8 cellular contexts compared by ENCODE assay signal in genomic region chr2:98487806-98488189, GRCh38. TPM values are rescaled to one million over a fixed set of nuclear protein-coding genes. Genes with fewer than 3 reads are reported as not detected.
A peak's percentile ranks its signal among the peaks of the same experiment; 100 is the strongest.
DNase-seq lines count a peak whose midpoint lies in the region; ATAC-seq and TF ChIP-seq lines count a peak whose summit lies in the region.

No MANE protein-coding gene starts in this region.

- CTCF ChIA-PET in activated CD8-positive, alpha-beta memory T cell treated with anti-CD3 and anti-CD28 coated beads, Interleukin-2, amount 10 ng/mL, durations not matched to agents 7 days and 5 days (lab: Charles Lee) = interaction anchor here (0.8 to 11.3 kb wide), 20 partner anchors 9 to 114 kb away, joined by 3 to 166 read pairs (median 5); no protein-coding TSS in a partner anchor

- peak; percentile 40 for ATAC-seq in activated CD8-positive, alpha-beta memory T cell treated with anti-CD3 and anti-CD28 coated beads, Interleukin-2, amount 10 ng/mL, durations not matched to agents 7 days and 5 days
- peak; percentile 60 for ATAC-seq in GM21529 (IDR thresholded peaks at IDR 0.05; ENCODE audit: unreplicated experiment)
- peak; percentile 91 for ATAC-seq in T-helper 17 cell
- peak in 3 of 4 donors; percentile 36 to 37 (median 36) for ATAC-seq in psoas muscle
- no peak for ATAC-seq in HG03196 (IDR thresholded peaks at IDR 0.05; ENCODE audit: unreplicated experiment)

- H3K4me3 Mint-ChIP-seq in activated CD8-positive, alpha-beta memory T cell treated with anti-CD3 and anti-CD28 coated beads, Interleukin-2, amount 10 ng/mL, durations not matched to agents 7 days and 5 days = no peak overlapping the region
- H3K4me3 Mint-ChIP-seq in T-helper 17 cell (peak overlapping the region; percentile 50), endodermal cell (no peak overlapping the region)

- H3K27ac ChIP-seq in endodermal cell (ENCODE audit: low read depth, low read length) (no peak overlapping the region), psoas muscle (no peak overlapping the region)

- H3K27me3 Mint-ChIP-seq in activated CD8-positive, alpha-beta memory T cell treated with anti-CD3 and anti-CD28 coated beads, Interleukin-2, amount 10 ng/mL, durations not matched to agents 7 days and 5 days = no peaks in the 10 kb centered on the region
- no peaks in the 10 kb centered on the region for H3K27me3 Mint-ChIP-seq in T-helper 17 cell
- H3K27me3 Mint-ChIP-seq in endodermal cell (ENCODE audit: insufficient read depth) = no peaks in the 10 kb centered on the region

- DNase-seq in activated CD8-positive, alpha-beta memory T cell treated with anti-CD3 and anti-CD28 coated beads, Interleukin-2, amount 10 ng/mL, durations not matched to agents 7 days and 5 days = peak; percentile 59
- no peak for DNase-seq in activated CD8-positive, alpha-beta memory T cell treated with anti-CD3 and anti-CD28 coated beads for 24 hours
- DNase-seq in HT1080 (ENCODE audit: low read depth) (peak; percentile 15), T-helper 17 cell (peak in 1 of 3 donors; percentile 36), endodermal cell (no peak), psoas muscle (no peak)

- H3K4me1 ChIP-seq in endodermal cell (ENCODE audit: control insufficient read depth, insufficient read depth, low read length) = peaks cover 15% of the 10 kb centered on the region
- H3K4me1 ChIP-seq in psoas muscle = peaks cover 6% of the 10 kb centered on the region

- H3K9ac ChIP-seq in endodermal cell (ENCODE audit: extremely low read depth, low read length, poor library complexity, severe bottlenecking) = no peak overlapping the region

- H3K36me3 Mint-ChIP-seq in activated CD8-positive, alpha-beta memory T cell treated with anti-CD3 and anti-CD28 coated beads, Interleukin-2, amount 10 ng/mL, durations not matched to agents 7 days and 5 days = peaks cover 49% of the 10 kb centered on the region
- H3K36me3 Mint-ChIP-seq in T-helper 17 cell (ENCODE audit: low read depth) = no peaks in the 10 kb centered on the region
- H3K36me3 Mint-ChIP-seq in endodermal cell (ENCODE audit: low read depth) = peaks cover 18% of the 10 kb centered on the region

- intact Hi-C loops in psoas muscle (cut with DNase I) = no loop called here

- H3K4me1 Mint-ChIP-seq in activated CD8-positive, alpha-beta memory T cell treated with anti-CD3 and anti-CD28 coated beads, Interleukin-2, amount 10 ng/mL, durations not matched to agents 7 days and 5 days = peaks cover 79% of the 10 kb centered on the region
- H3K4me1 Mint-ChIP-seq in T-helper 17 cell = peaks cover 71% of the 10 kb centered on the region
- H3K4me1 Mint-ChIP-seq in endodermal cell = peaks cover 65% of the 10 kb centered on the region

- H3K27me3 ChIP-seq in endodermal cell (ENCODE audit: control insufficient read depth, insufficient read depth, low read length, poor library complexity, severe bottlenecking) (no peaks in the 10 kb centered on the region), psoas muscle (ENCODE audit: insufficient read depth in 3 of 3, low read length in 2 of 3) (no peaks in the 10 kb centered on the region)

- no peak overlapping the region for H3K27ac Mint-ChIP-seq in activated CD8-positive, alpha-beta memory T cell treated with anti-CD3 and anti-CD28 coated beads, Interleukin-2, amount 10 ng/mL, durations not matched to agents 7 days and 5 days
- H3K27ac Mint-ChIP-seq in T-helper 17 cell (peak overlapping the region; percentile 83), endodermal cell (no peak overlapping the region)

- H3K9me3 Mint-ChIP-seq in activated CD8-positive, alpha-beta memory T cell treated with anti-CD3 and anti-CD28 coated beads, Interleukin-2, amount 10 ng/mL, durations not matched to agents 7 days and 5 days (ENCODE audit: low read depth) = no peaks in the 10 kb centered on the region
- H3K9me3 Mint-ChIP-seq in endodermal cell = no peaks in the 10 kb centered on the region

- H3K4me3 ChIP-seq in endodermal cell (ENCODE audit: low read length) (no peak overlapping the region), psoas muscle (no peak overlapping the region)

- no peaks in the 10 kb centered on the region for H3K9me3 ChIP-seq in T-helper 17 cell (ENCODE audit: control insufficient read depth, low read length, poor library complexity, severe bottlenecking)
- H3K9me3 ChIP-seq in endodermal cell (ENCODE audit: control insufficient read depth, low read length) = no peaks in the 10 kb centered on the region
- no peaks in the 10 kb centered on the region for H3K9me3 ChIP-seq in psoas muscle

- WGBS in endodermal cell (ENCODE audit: insufficient coverage in 1 of 2, insufficient read length in 1 of 2), 2 experiments = 68 to 88% methylated on average over 1 to 3 of the region's 3 CpGs
- WGBS in psoas muscle, 3 donors = 70 to 72% (median 71%) methylated on average over 3 of the region's 3 CpGs

- H3K36me3 ChIP-seq in endodermal cell (ENCODE audit: control insufficient read depth, insufficient read depth, low read length) (peaks cover 27% of the 10 kb centered on the region), psoas muscle (ENCODE audit: insufficient read depth in 1 of 2, low read depth in 1 of 2) (no peaks in the 10 kb centered on the region)

- TF ChIP-seq CTCF in endodermal cell (conservative IDR thresholded peaks at IDR 0.05) (peak; percentile 77), psoas muscle (IDR thresholded peaks at IDR 0.05) (peak; percentile 19)

RNA-seq across cellular contexts. Expression of gene INPP4A, which starts 43.1 kb away (rescaled TPM):
- total RNA-seq in activated CD8-positive, alpha-beta memory T cell treated with anti-CD3 and anti-CD28 coated beads, Interleukin-2, amount 10 ng/mL, durations not matched to agents 7 days and 5 days = 100 to 1,000 TPM; 144 to 229 TPM
- total RNA-seq in HT1080 (2014; rRNA removed; shearing (Covaris generic)) = 17.3 and 18.1 TPM in 2 replicates
- 7.7 and 9.0 TPM in 2 replicates for polyA plus RNA-seq in HT1080 (2015; cell fraction: cytosol; rRNA removed)
- polyA plus RNA-seq in HT1080 (2015; cell fraction: nucleus; rRNA removed) = 21.0 and 21.6 TPM in 2 replicates
- total RNA-seq in T-helper 17 cell (100 to 1,000 TPM; 109 to 110 TPM), endodermal cell (10 to 100 TPM; 84.9 to 94.2 TPM), psoas muscle (10 to 100 TPM in 3 of 4 donors, 1 to 10 TPM in 1; 9.8 to 19.7 (median 13.1) TPM)
- polyA plus RNA-seq in endodermal cell (2013, experiment 1 of 2) = 31.9 TPM
- 33.3 TPM for polyA plus RNA-seq in endodermal cell (2013, experiment 2 of 2)
- polyA plus RNA-seq in psoas muscle = 1 to 10 TPM; 2.2 to 5.4 (median 2.8) TPM

Comparison
In these comparisons a context has a peak if more than half of its experiments do, and no peak if none do; other contexts are left out.
1. DNase-seq: peak in activated CD8-positive, alpha-beta memory T cell treated with anti-CD3 and anti-CD28 coated beads, Interleukin-2, amount 10 ng/mL, durations not matched to agents 7 days and 5 days (single experiment) and HT1080 (single experiment); none in activated CD8-positive, alpha-beta memory T cell treated with anti-CD3 and anti-CD28 coated beads for 24 hours (single experiment), endodermal cell (single experiment) and psoas muscle (0 of 2).